Comparison of ENCODE assay signal across 18 cellular contexts in the genomic region with DNA sequence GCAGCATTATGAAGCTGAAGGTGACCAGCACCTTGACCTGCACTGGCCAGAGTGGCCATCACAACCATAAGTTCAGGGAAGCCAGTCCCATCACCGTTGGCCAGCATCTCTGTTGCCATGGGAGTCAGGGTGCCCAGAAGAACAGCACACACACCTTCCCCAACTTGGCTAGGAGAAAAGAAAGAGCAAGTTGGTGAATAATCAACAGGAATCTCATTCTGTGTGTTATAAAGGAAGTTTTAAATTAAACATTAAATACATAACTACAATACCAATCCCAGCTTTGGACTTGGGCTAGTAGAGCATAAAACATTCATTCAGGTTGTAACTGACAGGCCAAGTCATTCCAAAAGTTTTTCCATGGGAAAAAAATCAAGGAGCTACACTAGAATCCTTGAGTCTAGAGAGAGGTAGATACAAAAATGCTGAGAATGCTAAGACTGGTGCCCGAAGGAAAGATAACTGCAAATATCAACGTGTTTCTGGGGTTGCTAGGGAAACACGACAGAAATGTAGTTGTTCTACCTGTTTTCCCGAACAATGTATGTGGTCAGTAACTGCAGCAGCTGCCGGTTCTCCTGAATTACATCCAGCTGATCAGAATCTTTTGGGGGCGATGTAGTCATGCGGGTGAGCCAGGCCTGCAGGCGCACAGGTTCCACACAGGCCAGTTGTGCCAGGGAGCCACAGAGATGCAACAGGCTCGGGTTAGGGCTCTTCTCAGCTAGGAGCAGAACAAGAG. TPM values are rescaled to one million over a fixed set of nuclear protein-coding genes. Genes with fewer than 3 reads are reported as not detected.
DNase-seq lines count a peak whose midpoint lies in the region; ATAC-seq and TF ChIP-seq lines count a peak whose summit lies in the region.
"Had no signal": no experiment of that assay in that cellular context is flagged by ENCODE, and none has a peak within 500 bp of the region (broad histone marks: within the 10 kb centered on the region; RNA-seq: fewer than 3 reads in every experiment).

No MANE protein-coding gene starts in this region.

- H3K79me2 ChIP-seq in mammary epithelial cell (ENCODE audit: insufficient read depth, low read length) (no peaks in the 10 kb centered on the region), smooth muscle cell (ENCODE audit: low read depth) (no peaks in the 10 kb centered on the region)

- H3K36me3 ChIP-seq in mammary epithelial cell (ENCODE audit: insufficient read depth, low read length): peaks cover 58% of the 10 kb centered on the region
- peaks cover 64% of the 10 kb centered on the region for H3K36me3 ChIP-seq in smooth muscle cell (ENCODE audit: low read depth)

- in situ Hi-C loops in mammary epithelial cell (cut with MboI; ENCODE audit: low sequenced_read_pairs in 2 of 2): no loop called here

- H3K27me3 ChIP-seq in mammary epithelial cell (ENCODE audit: insufficient read depth, low read length) (no peaks in the 10 kb centered on the region), smooth muscle cell (ENCODE audit: low read depth) (no peaks in the 10 kb centered on the region)
- H3K27me3 ChIP-seq: BE2C had no signal

- peak overlapping the region; percentile 50 for H3K27ac Mint-ChIP-seq in activated CD4-positive, alpha-beta memory T cell treated with anti-CD3 and anti-CD28 coated beads for 36 hours
- no peak overlapping the region for H3K27ac Mint-ChIP-seq in activated CD4-positive, alpha-beta memory T cell treated with anti-CD3 and anti-CD28 coated beads, Interleukin-2, amount 10 ng/mL, durations not matched to agents 7 days and 5 days
- H3K27ac Mint-ChIP-seq in memory B cell: peak overlapping the region; percentile 47

- intact Hi-C loops in activated CD4-positive, alpha-beta memory T cell treated with anti-CD3 and anti-CD28 coated beads for 36 hours (cut with micrococcal nuclease): no loop called here
- intact Hi-C loops in mammary epithelial cell (cut with micrococcal nuclease): no loop called here

- H3K9me3 Mint-ChIP-seq in activated CD4-positive, alpha-beta memory T cell treated with anti-CD3 and anti-CD28 coated beads for 36 hours: no peaks in the 10 kb centered on the region
- no peaks in the 10 kb centered on the region for H3K9me3 Mint-ChIP-seq in activated CD4-positive, alpha-beta memory T cell treated with anti-CD3 and anti-CD28 coated beads, Interleukin-2, amount 10 ng/mL, durations not matched to agents 7 days and 5 days
- no peaks in the 10 kb centered on the region for H3K9me3 Mint-ChIP-seq in memory B cell
- H3K9me3 Mint-ChIP-seq: brain had no signal

- peaks cover 5% of the 10 kb centered on the region for H3K4me1 Mint-ChIP-seq in activated CD4-positive, alpha-beta memory T cell treated with anti-CD3 and anti-CD28 coated beads for 36 hours (ENCODE audit: low read depth)
- peaks cover 3% of the 10 kb centered on the region for H3K4me1 Mint-ChIP-seq in activated CD4-positive, alpha-beta memory T cell treated with anti-CD3 and anti-CD28 coated beads, Interleukin-2, amount 10 ng/mL, durations not matched to agents 7 days and 5 days
- no peaks in the 10 kb centered on the region for H3K4me1 Mint-ChIP-seq in memory B cell
- H3K4me1 Mint-ChIP-seq: brain had no signal

- CTCF ChIA-PET in activated CD4-positive, alpha-beta memory T cell treated with anti-CD3 and anti-CD28 coated beads for 36 hours (lab: Charles Lee): interaction anchor here (2.0 to 3.4 kb wide), 2 partner anchors 10 to 77 kb away, joined by 6 to 12 read pairs; no protein-coding TSS in a partner anchor
- CTCF ChIA-PET in activated CD4-positive, alpha-beta memory T cell treated with anti-CD3 and anti-CD28 coated beads, Interleukin-2, amount 10 ng/mL, durations not matched to agents 7 days and 5 days (lab: Charles Lee): interaction anchor here (1.5 kb wide), 1 partner anchor 12 kb away, joined by 4 read pairs; no protein-coding TSS in a partner anchor
- CTCF ChIA-PET in mammary epithelial cell (lab: Charles Lee; ENCODE audit: low non-redundant PET): no interaction called here

- H3K4me3 ChIP-seq in mammary epithelial cell (replicated peaks in 1 of 3; ENCODE audit: insufficient read depth in 1 of 3, low read depth in 2 of 3, low read length in 3 of 3) (no peak overlapping the region), smooth muscle cell (no peak overlapping the region), foreskin fibroblast (ENCODE audit: low read depth in 1 of 2, low read length in 2 of 2) (no peak overlapping the region)

- H3K4me2 ChIP-seq in mammary epithelial cell (ENCODE audit: insufficient read depth, low read depth, low read length) (no peak overlapping the region), smooth muscle cell (no peak overlapping the region)

- dilution Hi-C loops in mammary epithelial cell (cut with HindIII; ENCODE audit: low sequenced_read_pairs): loop anchor here (5.0 kb wide), 2 partner anchors 38 to 47 kb away; no protein-coding TSS in a partner anchor

- H3F3A ChIP-seq in smooth muscle cell (ENCODE audit: low read depth): no peaks in the 10 kb centered on the region

- H3K4me1 ChIP-seq in mammary epithelial cell (ENCODE audit: insufficient read depth, low read length) (no peaks in the 10 kb centered on the region), smooth muscle cell (ENCODE audit: low read depth) (no peaks in the 10 kb centered on the region)
- H3K4me1 ChIP-seq: BE2C had no signal

- ATAC-seq in memory B cell (ENCODE audit: low read depth) (no peak), GM19351 (IDR thresholded peaks at IDR 0.05; ENCODE audit: unreplicated experiment) (no peak)

- BruUV-seq in mammary epithelial cell (replicated peaks; lab: Mats Ljungman, UMichigan): TSS peak; percentile 17

- POLR2A ChIA-PET in activated CD4-positive, alpha-beta memory T cell treated with anti-CD3 and anti-CD28 coated beads for 36 hours (lab: Charles Lee): no interaction called here
- POLR2A ChIA-PET in activated CD4-positive, alpha-beta memory T cell treated with anti-CD3 and anti-CD28 coated beads, Interleukin-2, amount 10 ng/mL, durations not matched to agents 7 days and 5 days (lab: Charles Lee): no interaction called here

- WGBS in mammary epithelial cell (ENCODE audit: low coverage, missing lambda C conversion rate): 26% methylated on average over 9 of the region's 10 CpGs
- WGBS in smooth muscle cell (ENCODE audit: low lambda C conversion rate): 76% methylated on average over 10 of the region's 10 CpGs

- TF ChIP-seq CTCF in mammary epithelial cell (conservative IDR thresholded peaks at IDR 0.05 in 1 of 2, IDR thresholded peaks at IDR 0.05 in 1 of 2; ENCODE audit: extremely low read depth in 1 of 2, insufficient read depth in 1 of 2, low read depth in 1 of 2, low read length in 2 of 2): no peak
- no peak for TF ChIP-seq CTCF in smooth muscle cell (IDR thresholded peaks at IDR 0.05; ENCODE audit: borderline replicate concordance, insufficient read depth, poor library complexity, severe bottlenecking)
- TF ChIP-seq CTCF in foreskin fibroblast (IDR thresholded peaks at IDR 0.05; ENCODE audit: low read depth, low read length): no peak

- H3K4me3 Mint-ChIP-seq in activated CD4-positive, alpha-beta memory T cell treated with anti-CD3 and anti-CD28 coated beads for 36 hours: no peak overlapping the region
- H3K4me3 Mint-ChIP-seq in activated CD4-positive, alpha-beta memory T cell treated with anti-CD3 and anti-CD28 coated beads, Interleukin-2, amount 10 ng/mL, durations not matched to agents 7 days and 5 days: no peak overlapping the region
- no peak overlapping the region for H3K4me3 Mint-ChIP-seq in memory B cell
- H3K4me3 Mint-ChIP-seq: brain had no signal

- H3K27me3 Mint-ChIP-seq in activated CD4-positive, alpha-beta memory T cell treated with anti-CD3 and anti-CD28 coated beads for 36 hours: no peaks in the 10 kb centered on the region
- no peaks in the 10 kb centered on the region for H3K27me3 Mint-ChIP-seq in activated CD4-positive, alpha-beta memory T cell treated with anti-CD3 and anti-CD28 coated beads, Interleukin-2, amount 10 ng/mL, durations not matched to agents 7 days and 5 days
- no peaks in the 10 kb centered on the region for H3K27me3 Mint-ChIP-seq in memory B cell

- no peak overlapping the region for H2AFZ ChIP-seq in mammary epithelial cell (ENCODE audit: low read depth, low read length)
- H2AFZ ChIP-seq in smooth muscle cell (ENCODE audit: low read depth): no peak overlapping the region

- H4K20me1 ChIP-seq in mammary epithelial cell (ENCODE audit: insufficient read depth, low read length): no peaks in the 10 kb centered on the region
- H4K20me1 ChIP-seq in smooth muscle cell (ENCODE audit: low read depth): peaks cover 16% of the 10 kb centered on the region

- H3K27ac ChIP-seq in mammary epithelial cell (ENCODE audit: insufficient read depth, low read depth, low read length) (no peak overlapping the region), smooth muscle cell (ENCODE audit: low read depth) (peak overlapping the region; percentile 84)

- DNase-seq in activated CD4-positive, alpha-beta memory T cell treated with anti-CD3 and anti-CD28 coated beads for 36 hours: no peak
- DNase-seq in activated CD4-positive, alpha-beta memory T cell treated with anti-CD3 and anti-CD28 coated beads, Interleukin-2, amount 10 ng/mL, durations not matched to agents 7 days and 5 days: no peak
- peak; percentile 13 for DNase-seq in mammary epithelial cell
- DNase-seq in memory B cell (ENCODE audit: low spot score in 2 of 2): no peak
- no peak for DNase-seq in smooth muscle cell (lab: John Stamatoyannopoulos, UW; ENCODE audit: unreplicated experiment)
- DNase-seq in foreskin fibroblast: no peak
- no peak for DNase-seq in NCI-H1417 (lab: John Stamatoyannopoulos, UW)
- DNase-seq: activated CD4-positive, alpha-beta T cell treated with anti-CD3 and anti-CD28 coated beads, Interleukin-2, amount 50 U/mL, for 1 hour; activated effector memory CD4-positive, alpha-beta T cell treated with anti-CD3 and anti-CD28 coated beads, Interleukin-2, amount 50 U/mL, for 16 hours; BE2C; DMS53; effector CD8-positive, alpha-beta T cell; GF-D8; hypothalamus; NCI-H187 treated with DMSO at 0.1 percent for 48 hours; stimulated activated CD4-positive, alpha-beta T cell treated with anti-CD3 and anti-CD28 coated beads, Interleukin-1b, Interleukin-23, amount 100 ng/mL, for 48 hours had no signal

- H3K9me3 ChIP-seq in mammary epithelial cell (replicated peaks; ENCODE audit: insufficient read depth, low read length) (no peaks in the 10 kb centered on the region), smooth muscle cell (replicated peaks; ENCODE audit: low read depth) (no peaks in the 10 kb centered on the region)
- H3K9me3 ChIP-seq: BE2C had no signal

- H3K36me3 Mint-ChIP-seq in activated CD4-positive, alpha-beta memory T cell treated with anti-CD3 and anti-CD28 coated beads for 36 hours: peaks cover 89% of the 10 kb centered on the region
- peaks cover 95% of the 10 kb centered on the region for H3K36me3 Mint-ChIP-seq in activated CD4-positive, alpha-beta memory T cell treated with anti-CD3 and anti-CD28 coated beads, Interleukin-2, amount 10 ng/mL, durations not matched to agents 7 days and 5 days (ENCODE audit: low read depth)
- peaks cover 55% of the 10 kb centered on the region for H3K36me3 Mint-ChIP-seq in memory B cell

- H3K9ac ChIP-seq in mammary epithelial cell (ENCODE audit: insufficient read depth, low read length) (no peak overlapping the region), smooth muscle cell (ENCODE audit: low read depth) (peak overlapping the region; percentile 27)

RNA-seq across cellular contexts. Expression of a gene that starts 45.6 kb away (rescaled TPM):
- 100 to 1,000 TPM; 104 to 116 TPM for total RNA-seq in activated CD4-positive, alpha-beta memory T cell treated with anti-CD3 and anti-CD28 coated beads for 36 hours
- total RNA-seq in activated CD4-positive, alpha-beta memory T cell treated with anti-CD3 and anti-CD28 coated beads, Interleukin-2, amount 10 ng/mL, durations not matched to agents 7 days and 5 days: 100 to 1,000 TPM in 1 of 2 experiments, 10 to 100 TPM in 1; 98.6 to 101 TPM
- total RNA-seq in mammary epithelial cell (100 to 1,000 TPM; 128 to 158 TPM), smooth muscle cell (98.9 and 142 TPM in 2 replicates)
- polyA plus RNA-seq in mammary epithelial cell (35.6 TPM), smooth muscle cell (62.7 and 110 TPM in 2 replicates)
- 325 TPM for polyA minus RNA-seq in mammary epithelial cell
